Comparison of ENCODE assay signal across 9 cellular contexts in genomic region chr1:53899206-53899628, GRCh38. TPM values are rescaled to one million over a fixed set of nuclear protein-coding genes. Genes with fewer than 3 reads are reported as not detected.
DNase-seq lines count a peak whose midpoint lies in the region; ATAC-seq, FAIRE-seq and TF ChIP-seq lines count a peak whose summit lies in the region.
"Had no signal": no experiment of that assay in that cellular context is flagged by ENCODE, and none has a peak within 500 bp of the region (broad histone marks: within the 10 kb centered on the region; RNA-seq: fewer than 3 reads in every experiment).

No MANE protein-coding gene starts in this region.

- SMC1A ChIA-PET in GM12878 (lab: Charles Lee; ENCODE audit: uncharacterized antibody, unreplicated experiment), result interaction anchor here (1.7 to 3.0 kb wide), 2 partner anchors 25 to 49 kb away, joined by 4 to 13 read pairs; no protein-coding TSS in a partner anchor

- POLR2A ChIA-PET in GM12878 (lab: Charles Lee), result interaction anchor here (1.3 to 1.4 kb wide), 3 partner anchors 10 to 46 kb away, joined by 3 to 10 read pairs (median 7); partner anchors contain the start of genes IFT25 and YIPF1

- H3K4me1 Mint-ChIP-seq in nephron progenitor cell, result peaks cover 43% of the 10 kb centered on the region
- H3K4me1 Mint-ChIP-seq: memory B cell had no signal

- H3K9me3 ChIP-seq in GM12878 (replicated peaks; ENCODE audit: control insufficient read depth, insufficient read depth, low read length) (no peaks in the 10 kb centered on the region), breast epithelium (no peaks in the 10 kb centered on the region), suprapubic skin (no peaks in the 10 kb centered on the region)

- no peaks in the 10 kb centered on the region for H3K79me2 ChIP-seq in GM12878 (ENCODE audit: control insufficient read depth, insufficient read depth, low read length)

- peak overlapping the region; percentile 50 for H3K27ac Mint-ChIP-seq in nephron progenitor cell
- H3K27ac Mint-ChIP-seq: memory B cell had no signal

- TF ChIP-seq CTCF in GM12878 (IDR thresholded peaks at IDR 0.05 in 2 of 3, conservative IDR thresholded peaks at IDR 0.05 in 1 of 3; ENCODE audit: control insufficient read depth in 2 of 3, extremely low read depth in 1 of 3, insufficient read depth in 1 of 3, low read depth in 3 of 3, low read length in 3 of 3), result no peak
- no peak for TF ChIP-seq CTCF in nephron progenitor cell (IDR thresholded peaks at IDR 0.05)
- TF ChIP-seq CTCF in breast epithelium (IDR thresholded peaks at IDR 0.05), result no peak
- TF ChIP-seq CTCF in suprapubic skin (IDR thresholded peaks at IDR 0.05), result no peak

- no peak overlapping the region for H3K4me3 Mint-ChIP-seq in nephron progenitor cell
- H3K4me3 Mint-ChIP-seq: memory B cell had no signal

- no peak overlapping the region for H2AFZ ChIP-seq in GM12878 (ENCODE audit: control insufficient read depth, low read depth, low read length)

- 0% methylated on average over 2 of the region's 2 CpGs for WGBS in GM12878 (ENCODE audit: insufficient coverage, insufficient replicate concordance, low lambda C conversion rate, missing lambda C conversion rate)
- 15% methylated on average over 2 of the region's 2 CpGs for WGBS in suprapubic skin

- in situ Hi-C loops in GM12878 (cut with MboI), result no loop called here

- BruUV-seq in GM12878 (replicated peaks; lab: Mats Ljungman, UMichigan), result no TSS peak

- H3K27me3 ChIP-seq in GM12878 (replicated peaks in 1 of 2; ENCODE audit: control insufficient read depth in 2 of 2, insufficient read depth in 2 of 2, low read length in 1 of 2) (no peaks in the 10 kb centered on the region), breast epithelium (no peaks in the 10 kb centered on the region), suprapubic skin (no peaks in the 10 kb centered on the region)
- H3K27me3 ChIP-seq: dorsolateral prefrontal cortex had no signal

- H3K4me1 ChIP-seq in GM12878 (ENCODE audit: control insufficient read depth, insufficient read depth, low read length) (no peaks in the 10 kb centered on the region), breast epithelium (peaks cover 0 to 6% of the 10 kb centered on the region in 2 donors), suprapubic skin (peaks cover 27% of the 10 kb centered on the region)

- DNase-seq in GM12878 (ENCODE audit: low read depth, low spot score) (no peak), nephron progenitor cell (no peak), breast epithelium (ENCODE audit: low spot score in 2 of 2) (no peak), suprapubic skin (ENCODE audit: low spot score in 2 of 2) (no peak), occipital lobe (lab: John Stamatoyannopoulos, UW) (no peak)
- DNase-seq: activated T-cell treated with anti-CD3 and anti-CD28 coated beads for 4 hours had no signal

- no peak for TF ChIP-seq RAD21 in GM12878 (IDR thresholded peaks at IDR 0.05; ENCODE audit: insufficient read depth, low read depth, low read length)

- RAD21 ChIA-PET in GM12878 (lab: Charles Lee; ENCODE audit: unreplicated experiment), result interaction anchor here (0.9 to 2.4 kb wide), 4 partner anchors 9 to 49 kb away, joined by 3 to 9 read pairs (median 6); partner anchors contain the start of genes IFT25 and YIPF1

- TF ChIP-seq EP300 in GM12878 (IDR thresholded peaks at IDR 0.05; ENCODE audit: borderline replicate concordance in 1 of 2, control insufficient read depth in 1 of 2, low read depth in 2 of 2, low read length in 2 of 2) (no peak), suprapubic skin (IDR thresholded peaks at IDR 0.05) (no peak)

- TF ChIP-seq POLR2A in GM12878 (IDR thresholded peaks at IDR 0.05; ENCODE audit: low read depth, low read length), result no peak
- no peak for TF ChIP-seq POLR2A in breast epithelium (IDR thresholded peaks at IDR 0.05)
- no peak for TF ChIP-seq POLR2A in suprapubic skin (IDR thresholded peaks at IDR 0.05)

- H3K27me3 Mint-ChIP-seq in nephron progenitor cell (ENCODE audit: low read depth, poor library complexity), result peaks cover 15% of the 10 kb centered on the region

- no peaks in the 10 kb centered on the region for H3K9me3 Mint-ChIP-seq in nephron progenitor cell
- H3K9me3 Mint-ChIP-seq: memory B cell had no signal

- H3K4me2 ChIP-seq in GM12878 (ENCODE audit: control insufficient read depth, insufficient read depth), result no peak overlapping the region

- FAIRE-seq in GM12878 (lab: Jason Lieb, UNC), result no peak

- no peak overlapping the region for H3K9ac ChIP-seq in GM12878 (ENCODE audit: control insufficient read depth, insufficient read depth, low read length)

- H3K36me3 ChIP-seq in GM12878 (ENCODE audit: control insufficient read depth in 2 of 2, insufficient read depth in 2 of 2, low read length in 1 of 2) (no peaks in the 10 kb centered on the region), breast epithelium (no peaks in the 10 kb centered on the region), suprapubic skin (no peaks in the 10 kb centered on the region)

- ATAC-seq in GM18909 (IDR thresholded peaks at IDR 0.05; ENCODE audit: poor library complexity, unreplicated experiment) (peak; percentile 64), GM12878 (peak; percentile 48; the same call in 2 of the 3 replicates)

- CTCF ChIA-PET in GM12878 (lab: Yijun Ruan, JAX), result interaction anchor here (0.7 to 1.6 kb wide), 6 partner anchors 9 to 486 kb away, joined by 3 to 7 read pairs (median 4); partner anchors contain the start of gene YIPF1

- intact Hi-C loops in GM12878 (cut with micrococcal nuclease; ENCODE audit: unreplicated experiment) (no loop called here), breast epithelium (cut with DNase I; ENCODE audit: low total_unique reads) (no loop called here)

- H3K4me3 ChIP-seq in GM12878, result no peak overlapping the region
- no peak overlapping the region for H3K4me3 ChIP-seq in breast epithelium
- H3K4me3 ChIP-seq in suprapubic skin, result no peak overlapping the region
- H3K4me3 ChIP-seq: dorsolateral prefrontal cortex had no signal

- H3K27ac ChIP-seq in GM12878 (ENCODE audit: control insufficient read depth, insufficient read depth), result no peak overlapping the region
- no peak overlapping the region for H3K27ac ChIP-seq in breast epithelium
- H3K27ac ChIP-seq in suprapubic skin, result no peak overlapping the region
- H3K27ac ChIP-seq: dorsolateral prefrontal cortex had no signal

- no peaks in the 10 kb centered on the region for H4K20me1 ChIP-seq in GM12878 (ENCODE audit: control insufficient read depth, insufficient read depth)

- H3K36me3 Mint-ChIP-seq in nephron progenitor cell (ENCODE audit: low read depth), result no peaks in the 10 kb centered on the region

RNA-seq across cellular contexts. Expression of gene DIO1, which starts 5.2 kb away (rescaled TPM):
- not detected in 2 replicates for total RNA-seq in GM12878 (2013; cell fraction: nucleolus; rRNA removed)
- total RNA-seq in GM12878 (2014; rRNA removed) (not detected in 2 replicates), GM12878 (2014; rRNA removed; fragmentation: Illumina TruSeq; extraction: Trizol) (not detected in 2 replicates), GM12878 (2021) (not detected in 2 replicates), breast epithelium (1 to 10 TPM in 1 of 3 donors, under 1 TPM in 1, not detected in 1; 0.59 to 8.2 TPM), suprapubic skin (not detected), occipital lobe (not detected)
- polyA plus RNA-seq in GM12878 (2011; ENCODE audit: low read depth), result 0.21 TPM
- polyA plus RNA-seq in GM12878 (2011; rRNA removed) (0.04 TPM in 1 of 2 replicates, not detected in the other), GM12878 (2014; fragmentation: Illumina TruSeq; extraction: Trizol) (0.12 TPM in 1 of 2 replicates, not detected in the other), GM12878 (2014; fragmentation: Nextera tagmentation; extraction: Ambion mirVana) (under 1 TPM in 1 of 2 experiments, not detected in 1; 0.13 TPM), GM12878 (2014; rRNA removed) (0.26 TPM in 1 of 2 replicates, not detected in the other), GM12878 (2016; fragmentation: Nextera tagmentation; extraction: Ambion mirVana) (under 1 TPM in 1 of 2 experiments, not detected in 1; 0.11 TPM)
- polyA plus RNA-seq in GM12878 (2011; cell fraction: cytosol; rRNA removed), result 0.04 TPM in 1 of 2 replicates, not detected in the other
- 0.23 TPM in 1 of 2 replicates, not detected in the other for polyA plus RNA-seq in GM12878 (2011; cell fraction: nucleus; rRNA removed)
- polyA plus RNA-seq in GM12878 (2012), result 0.17 and 0.37 TPM in 2 replicates
- not detected in 2 replicates for polyA minus RNA-seq in GM12878 (2011; rRNA and poly(A)+ RNA removed)
- not detected in 2 replicates for polyA minus RNA-seq in GM12878 (2011; cell fraction: cytosol; rRNA and poly(A)+ RNA removed)
- polyA minus RNA-seq in GM12878 (2011; cell fraction: nucleus; rRNA and poly(A)+ RNA removed), result not detected in 2 replicates

RNA-seq across cellular contexts. Expression of gene YIPF1, which starts 9.6 kb away (rescaled TPM):
- total RNA-seq in GM12878 (2013; cell fraction: nucleolus; rRNA removed), result 13.8 and 15.5 TPM in 2 replicates
- total RNA-seq in GM12878 (2014; rRNA removed) (20.4 and 24.6 TPM in 2 replicates), GM12878 (2014; rRNA removed; fragmentation: Illumina TruSeq; extraction: Trizol) (17.1 and 20.6 TPM in 2 replicates), GM12878 (2021) (13.5 and 14.5 TPM in 2 replicates), breast epithelium (10 to 100 TPM; 21.3 to 43.6 (median 40.7) TPM), suprapubic skin (10 to 100 TPM; 14.9 to 26.1 (median 23.5) TPM), occipital lobe (13.7 TPM)
- 17.5 TPM for polyA plus RNA-seq in GM12878 (2011; ENCODE audit: low read depth)
- polyA plus RNA-seq in GM12878 (2011; rRNA removed) (36.0 and 36.3 TPM in 2 replicates), GM12878 (2014; fragmentation: Illumina TruSeq; extraction: Trizol) (23.4 and 30.2 TPM in 2 replicates), GM12878 (2014; fragmentation: Nextera tagmentation; extraction: Ambion mirVana) (10 to 100 TPM; 13.0 to 15.7 TPM), GM12878 (2014; rRNA removed) (16.6 and 17.7 TPM in 2 replicates), GM12878 (2016; fragmentation: Nextera tagmentation; extraction: Ambion mirVana) (10 to 100 TPM; 20.2 to 24.2 TPM)
- 30.2 and 33.3 TPM in 2 replicates for polyA plus RNA-seq in GM12878 (2011; cell fraction: cytosol; rRNA removed)
- 17.6 and 21.2 TPM in 2 replicates for polyA plus RNA-seq in GM12878 (2011; cell fraction: nucleus; rRNA removed)
- polyA plus RNA-seq in GM12878 (2012), result 12.5 and 12.8 TPM in 2 replicates
- polyA minus RNA-seq in GM12878 (2011; rRNA and poly(A)+ RNA removed), result 24.9 and 28.0 TPM in 2 replicates
- polyA minus RNA-seq in GM12878 (2011; cell fraction: cytosol; rRNA and poly(A)+ RNA removed), result 5.9 and 10.4 TPM in 2 replicates
- polyA minus RNA-seq in GM12878 (2011; cell fraction: nucleus; rRNA and poly(A)+ RNA removed), result 7.3 and 7.4 TPM in 2 replicates

RNA-seq across cellular contexts. Expression of gene IFT25, which starts 46.3 kb away (rescaled TPM):
- 106 and 127 TPM in 2 replicates for total RNA-seq in GM12878 (2013; cell fraction: nucleolus; rRNA removed)
- total RNA-seq in GM12878 (2014; rRNA removed), result 66.7 and 75.5 TPM in 2 replicates
- 135 TPM in 2 replicates for total RNA-seq in GM12878 (2014; rRNA removed; fragmentation: Illumina TruSeq; extraction: Trizol)
- 52.2 and 55.7 TPM in 2 replicates for total RNA-seq in GM12878 (2021)
- 60.8 TPM for polyA plus RNA-seq in GM12878 (2011; ENCODE audit: low read depth)
- polyA plus RNA-seq in GM12878 (2011; rRNA removed), result 86.9 and 161 TPM in 2 replicates
- polyA plus RNA-seq in GM12878 (2011; cell fraction: cytosol; rRNA removed), result 21.1 and 22.0 TPM in 2 replicates
- polyA plus RNA-seq in GM12878 (2011; cell fraction: nucleus; rRNA removed), result 28.7 and 31.5 TPM in 2 replicates
- polyA plus RNA-seq in GM12878 (2012), result 57.6 and 67.2 TPM in 2 replicates
- polyA plus RNA-seq in GM12878 (2014; fragmentation: Illumina TruSeq; extraction: Trizol), result 127 and 172 TPM in 2 replicates
- polyA plus RNA-seq in GM12878 (2014; fragmentation: Nextera tagmentation; extraction: Ambion mirVana), result 100 to 1,000 TPM; 202 to 242 TPM
- polyA plus RNA-seq in GM12878 (2014; rRNA removed), result 82.6 and 99.2 TPM in 2 replicates
- 100 to 1,000 TPM; 170 to 202 TPM for polyA plus RNA-seq in GM12878 (2016; fragmentation: Nextera tagmentation; extraction: Ambion mirVana)
- 14.7 and 18.5 TPM in 2 replicates for polyA minus RNA-seq in GM12878 (2011; rRNA and poly(A)+ RNA removed)
- polyA minus RNA-seq in GM12878 (2011; cell fraction: cytosol; rRNA and poly(A)+ RNA removed), result 8.2 and 9.7 TPM in 2 replicates
- 25.1 and 30.4 TPM in 2 replicates for polyA minus RNA-seq in GM12878 (2011; cell fraction: nucleus; rRNA and poly(A)+ RNA removed)
- total RNA-seq in breast epithelium, result 10 to 100 TPM; 20.8 to 27.7 (median 23.3) TPM
- total RNA-seq in suprapubic skin, result 10 to 100 TPM in 3 of 4 donors, 1 to 10 TPM in 1; 8.8 to 36.5 (median 13.8) TPM
- total RNA-seq in occipital lobe, result 21.2 TPM

RNA-seq across cellular contexts. Expression of gene LRRC42, which starts 46.9 kb away (rescaled TPM):
- total RNA-seq in GM12878 (2013; cell fraction: nucleolus; rRNA removed), result 10.5 and 12.8 TPM in 2 replicates
- total RNA-seq in GM12878 (2014; rRNA removed) (15.2 and 17.2 TPM in 2 replicates), GM12878 (2014; rRNA removed; fragmentation: Illumina TruSeq; extraction: Trizol) (20.3 and 21.0 TPM in 2 replicates), GM12878 (2021) (22.1 and 22.4 TPM in 2 replicates), breast epithelium (10 to 100 TPM; 11.2 to 20.0 (median 17.7) TPM), suprapubic skin (10 to 100 TPM; 22.2 to 31.1 (median 28.3) TPM), occipital lobe (23.1 TPM)
- 19.3 TPM for polyA plus RNA-seq in GM12878 (2011; ENCODE audit: low read depth)
- polyA plus RNA-seq in GM12878 (2011; rRNA removed) (34.4 and 35.9 TPM in 2 replicates), GM12878 (2014; fragmentation: Illumina TruSeq; extraction: Trizol) (18.1 and 25.8 TPM in 2 replicates), GM12878 (2014; fragmentation: Nextera tagmentation; extraction: Ambion mirVana) (10 to 100 TPM; 11.0 to 18.4 TPM), GM12878 (2014; rRNA removed) (24.9 and 25.6 TPM in 2 replicates), GM12878 (2016; fragmentation: Nextera tagmentation; extraction: Ambion mirVana) (10 to 100 TPM; 23.9 to 25.3 TPM)
- 24.7 and 27.5 TPM in 2 replicates for polyA plus RNA-seq in GM12878 (2011; cell fraction: cytosol; rRNA removed)
- 19.8 and 20.4 TPM in 2 replicates for polyA plus RNA-seq in GM12878 (2011; cell fraction: nucleus; rRNA removed)
- 17.7 and 24.4 TPM in 2 replicates for polyA plus RNA-seq in GM12878 (2012)
- polyA minus RNA-seq in GM12878 (2011; rRNA and poly(A)+ RNA removed), result 21.6 and 25.0 TPM in 2 replicates
- 10.4 and 13.6 TPM in 2 replicates for polyA minus RNA-seq in GM12878 (2011; cell fraction: cytosol; rRNA and poly(A)+ RNA removed)
- 5.4 and 8.3 TPM in 2 replicates for polyA minus RNA-seq in GM12878 (2011; cell fraction: nucleus; rRNA and poly(A)+ RNA removed)
